Comparison of ENCODE assay signal across 18 cellular contexts in the genomic region with DNA sequence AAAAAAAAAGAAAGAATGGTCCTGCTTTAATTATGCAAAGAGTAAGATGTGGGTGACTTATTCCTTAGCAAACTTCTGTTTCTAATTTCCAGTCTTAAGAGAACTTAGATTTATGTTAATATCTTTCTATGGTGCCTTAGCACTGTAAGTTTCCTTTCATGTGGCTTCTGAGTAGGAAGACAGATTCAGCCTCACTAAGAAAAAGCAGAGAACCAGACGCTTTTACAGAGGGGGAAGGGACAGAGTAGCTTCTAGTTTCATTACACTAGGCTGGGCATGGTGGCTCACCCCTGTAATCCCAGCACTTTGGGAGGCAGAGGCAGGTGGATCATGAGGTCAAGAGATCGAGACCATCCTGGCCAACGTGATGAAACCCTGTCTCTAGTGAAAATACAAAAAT.
"Had no signal": no experiment of that assay in that cellular context is flagged by ENCODE, and none has a peak within 500 bp of the region (broad histone marks: within the 10 kb centered on the region; RNA-seq: fewer than 3 reads in every experiment).

No MANE protein-coding gene starts in this region.

- DNase-seq: effector memory CD8-positive, alpha-beta T cell; gastrocnemius medialis; heart right ventricle; hypothalamus; kidney glomerular epithelial cell; spleen; stimulated activated CD4-positive, alpha-beta T cell treated with anti-CD3 and anti-CD28 coated beads, Interleukin-2, amount 100 ng/mL, for 24 hours; stimulated activated CD4-positive, alpha-beta T cell treated with anti-CD3 and anti-CD28 coated beads, Interleukin-4, amount 100 ng/mL, for 4 hours; stomach; substantia nigra; transverse colon had no signal

- H3K4me3 Mint-ChIP-seq: dendritic cell treated with granulocyte-macrophage colony-stimulating factor and Interleukin-4, amounts not matched to agents 40 ng/mL and 50 ng/mL, for 4 days; effector memory CD8-positive, alpha-beta T cell; nephron had no signal

- H3K27me3 Mint-ChIP-seq: dendritic cell treated with granulocyte-macrophage colony-stimulating factor and Interleukin-4, amounts not matched to agents 40 ng/mL and 50 ng/mL, for 4 days; effector memory CD8-positive, alpha-beta T cell had no signal

- H3K4me1 ChIP-seq: spleen, transverse colon had no signal

- H3K4me3 ChIP-seq: esophagus muscularis mucosa, gastrocnemius medialis, heart right ventricle, spleen, stomach, thoracic aorta, transverse colon had no signal

- ATAC-seq: effector memory CD8-positive, alpha-beta T cell; gastrocnemius medialis; heart right ventricle; sciatic nerve had no signal

- H3K9me3 Mint-ChIP-seq: dendritic cell treated with granulocyte-macrophage colony-stimulating factor and Interleukin-4, amounts not matched to agents 40 ng/mL and 50 ng/mL, for 4 days; effector memory CD8-positive, alpha-beta T cell; nephron had no signal

- H3K27me3 ChIP-seq: esophagus muscularis mucosa, gastrocnemius medialis, heart right ventricle, neutrophil, spleen, stomach, transverse colon had no signal

- H3K9me3 ChIP-seq: esophagus muscularis mucosa, gastrocnemius medialis, heart right ventricle, neutrophil, spleen, stomach, thoracic aorta, transverse colon had no signal

- H3K27ac Mint-ChIP-seq: dendritic cell treated with granulocyte-macrophage colony-stimulating factor and Interleukin-4, amounts not matched to agents 40 ng/mL and 50 ng/mL, for 4 days; nephron had no signal

- H3K36me3 ChIP-seq: neutrophil had no signal

- H3K27ac ChIP-seq: epithelial cell of prostate, esophagus muscularis mucosa, gastrocnemius medialis, neutrophil, spleen, stomach, thoracic aorta, transverse colon had no signal
